8 cellular contexts compared by ENCODE assay signal in genomic region chr4:183407635-183408463, GRCh38. TPM values are rescaled to one million over a fixed set of nuclear protein-coding genes. Genes with fewer than 3 reads are reported as not detected.
DNase-seq lines count a peak whose midpoint lies in the region; TF ChIP-seq lines count a peak whose summit lies in the region.

No MANE protein-coding gene starts in this region.

- peak overlapping the region; percentile 80 for H3K9ac ChIP-seq in neural cell (ENCODE audit: low read length)

- peak overlapping the region; percentile 67 for H2AFZ ChIP-seq in neural cell (ENCODE audit: low read depth, low read length)

- H3K4me3 ChIP-seq in BE2C (ENCODE audit: low read depth, low read length), result peak overlapping the region; percentile 64
- H3K4me3 ChIP-seq in coronary artery, result peak overlapping the region; percentile 72
- H3K4me3 ChIP-seq in neural cell (ENCODE audit: low read length), result peak overlapping the region; percentile 64

- peak overlapping the region; percentile 50 for H3K27ac ChIP-seq in KOPT-K1 (ENCODE audit: low read depth, low read length, poor library complexity, severe bottlenecking)
- H3K27ac ChIP-seq in coronary artery, result peak overlapping the region in 1 of 2 donors; percentile 2
- H3K27ac ChIP-seq in neural cell (ENCODE audit: low read length), result peak overlapping the region; percentile 86

- peaks cover 9% of the 10 kb centered on the region for H3K79me2 ChIP-seq in neural cell (replicated peaks; ENCODE audit: insufficient read depth, low read length)

- TF ChIP-seq CTCF in BE2C (IDR thresholded peaks at IDR 0.05; ENCODE audit: low read depth, low read length) (no peak), coronary artery (IDR thresholded peaks at IDR 0.05) (no peak), neural cell (IDR thresholded peaks at IDR 0.05; ENCODE audit: poor library complexity, severe bottlenecking) (no peak)

- H3K9me3 ChIP-seq in BE2C (no peaks in the 10 kb centered on the region), KOPT-K1 (ENCODE audit: insufficient read depth, low read length, poor library complexity, severe bottlenecking) (no peaks in the 10 kb centered on the region), neural cell (ENCODE audit: low read length) (no peaks in the 10 kb centered on the region)

- H3K4me1 ChIP-seq in BE2C, result no peaks in the 10 kb centered on the region

- H3K27me3 ChIP-seq in BE2C (no peaks in the 10 kb centered on the region), neural cell (ENCODE audit: insufficient read depth, low read depth, low read length) (no peaks in the 10 kb centered on the region)

- no peaks in the 10 kb centered on the region for H3F3A ChIP-seq in neural cell (ENCODE audit: insufficient read depth, low read length, poor library complexity, severe bottlenecking)

- TF ChIP-seq RAD21 in neural cell (conservative IDR thresholded peaks at IDR 0.05), result no peak

- TF ChIP-seq EP300 in neural cell (conservative IDR thresholded peaks at IDR 0.05; ENCODE audit: poor library complexity, severe bottlenecking), result no peak

- peak overlapping the region; percentile 87 for H3K4me2 ChIP-seq in neural cell (ENCODE audit: low read length)

- no peaks in the 10 kb centered on the region for H4K20me1 ChIP-seq in neural cell (ENCODE audit: insufficient read depth)

- H3K9me2 ChIP-seq in neural cell (ENCODE audit: insufficient read depth, low read length), result no peaks in the 10 kb centered on the region

- DNase-seq in BE2C, result no peak
- DNase-seq in coronary artery (ENCODE audit: low spot score), result no peak
- no peak for DNase-seq in NCI-H82 (lab: John Stamatoyannopoulos, UW)
- no peak for DNase-seq in AG08395 (ENCODE audit: low spot score)
- DNase-seq in globus pallidus (ENCODE audit: low spot score), result no peak
- no peak for DNase-seq in NCI-H510A (lab: John Stamatoyannopoulos, UW)

- H3K36me3 ChIP-seq in BE2C (no peaks in the 10 kb centered on the region), KOPT-K1 (ENCODE audit: insufficient read depth, low read length) (no peaks in the 10 kb centered on the region), neural cell (ENCODE audit: insufficient read depth, low read length) (no peaks in the 10 kb centered on the region)

TF ChIP-seq in neural cell, 6 proteins besides CTCF, POLR2A, EP300 and RAD21:
- TF ChIP-seq TAF1 (IDR thresholded peaks at IDR 0.05; ENCODE audit: low read depth) (no peak), REST (IDR thresholded peaks at IDR 0.05; ENCODE audit: borderline replicate concordance) (no peak)
TF ChIP-seq in neural cell: peak in this region for 0.

RNA-seq across cellular contexts. Expression of gene CDKN2AIP, which starts 36.6 kb away (rescaled TPM):
- polyA plus RNA-seq in BE2C (2012; ENCODE audit: insufficient read depth, insufficient read length, low read depth), result 28.4 TPM
- 58.9 and 59.5 TPM in 2 replicates for polyA plus RNA-seq in neural cell
- 56.3 and 63.8 TPM in 2 replicates for polyA minus RNA-seq in neural cell
